Comparison of ENCODE assay signal across 8 cellular contexts in the genomic region with DNA sequence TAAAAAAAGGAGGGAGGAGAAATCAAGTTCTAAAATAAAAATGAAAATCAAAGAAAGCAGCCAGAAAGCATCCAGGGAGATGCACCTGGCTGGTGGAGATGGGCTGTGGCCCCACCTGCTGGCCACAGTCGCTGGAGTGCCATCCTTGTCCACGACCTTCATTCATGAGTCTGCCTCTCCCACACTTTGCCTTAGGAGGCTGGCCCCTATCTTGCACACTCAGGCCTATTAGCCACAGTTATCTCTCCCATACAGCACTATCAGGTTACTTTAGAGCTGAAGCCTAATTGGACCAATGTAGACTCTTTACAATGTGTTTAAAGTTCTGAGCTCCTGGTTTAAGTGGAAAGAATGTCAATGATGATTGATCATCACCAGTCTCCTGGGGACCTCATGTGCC.
DNase-seq lines count a peak whose midpoint lies in the region; ATAC-seq and TF ChIP-seq lines count a peak whose summit lies in the region.

No MANE protein-coding gene starts in this region.

- TF ChIP-seq CTCF in GM13976 (IDR thresholded peaks at IDR 0.05; ENCODE audit: borderline replicate concordance, control extremely low read depth, extremely low read depth, insufficient read depth, missing control alignments) (peak; percentile 50), endodermal cell (conservative IDR thresholded peaks at IDR 0.05) (peak; percentile 96), psoas muscle (IDR thresholded peaks at IDR 0.05) (peak; percentile 60)

- H3K4me3 ChIP-seq in endodermal cell (ENCODE audit: low read length), result no peak overlapping the region
- no peak overlapping the region for H3K4me3 ChIP-seq in psoas muscle

- H3K27me3 ChIP-seq in endodermal cell (ENCODE audit: control insufficient read depth, insufficient read depth, low read length, poor library complexity, severe bottlenecking) (no peaks in the 10 kb centered on the region), psoas muscle (ENCODE audit: insufficient read depth in 3 of 3, low read length in 2 of 3) (no peaks in the 10 kb centered on the region)

- ATAC-seq in psoas muscle (peak; percentile 54 to 70 (median 68)), HG02763 (IDR thresholded peaks at IDR 0.05; ENCODE audit: unreplicated experiment) (no peak), HG02759 (IDR thresholded peaks at IDR 0.05; ENCODE audit: unreplicated experiment) (no peak), HG02884 (IDR thresholded peaks at IDR 0.05; ENCODE audit: unreplicated experiment) (no peak)

- DNase-seq in ACHN (peak; percentile 28), GM13976 (ENCODE audit: low spot score) (peak; percentile 7), NCI-H774 (lab: John Stamatoyannopoulos, UW) (peak; percentile 42), endodermal cell (peak; percentile 88), psoas muscle (peak; percentile 30 to 60)

- H3K36me3 Mint-ChIP-seq in endodermal cell (ENCODE audit: low read depth), result no peaks in the 10 kb centered on the region

- H3K36me3 ChIP-seq in endodermal cell (ENCODE audit: control insufficient read depth, insufficient read depth, low read length), result no peaks in the 10 kb centered on the region
- no peaks in the 10 kb centered on the region for H3K36me3 ChIP-seq in psoas muscle (ENCODE audit: insufficient read depth in 1 of 2, low read depth in 1 of 2)

- intact Hi-C loops in psoas muscle (cut with DNase I), result loop anchor here in 1 of 2 donors (5.0 to 10.0 kb wide), 2 partner anchors 216 to 456 kb away; no protein-coding TSS in a partner anchor

- in situ Hi-C loops in ACHN (cut with HindIII; ENCODE audit: low pct_ligation_motif_present, low pct_unique_long_range_greater_than_20kb, low sequenced_read_pairs) (no loop called here), GM13976 (cut with MboI; ENCODE audit: low sequenced_read_pairs, unreplicated experiment) (no loop called here)

- H3K27ac Mint-ChIP-seq in endodermal cell, result no peak overlapping the region

- H3K27me3 Mint-ChIP-seq in endodermal cell (ENCODE audit: insufficient read depth), result no peaks in the 10 kb centered on the region

- H3K27ac ChIP-seq in endodermal cell (ENCODE audit: low read depth, low read length), result no peak overlapping the region
- no peak overlapping the region for H3K27ac ChIP-seq in psoas muscle

- H3K9me3 Mint-ChIP-seq in endodermal cell, result peaks cover 7% of the 10 kb centered on the region

- H3K4me3 Mint-ChIP-seq in endodermal cell, result no peak overlapping the region

- WGBS in endodermal cell (ENCODE audit: insufficient coverage in 1 of 2, insufficient read length in 1 of 2), 2 experiments, result 0 to 7% methylated on average over 2 of the region's 2 CpGs
- 3 to 5% (median 4%) methylated on average over 2 of the region's 2 CpGs for WGBS in psoas muscle, 3 donors

- no peaks in the 10 kb centered on the region for H3K4me1 ChIP-seq in endodermal cell (ENCODE audit: control insufficient read depth, insufficient read depth, low read length)
- H3K4me1 ChIP-seq in psoas muscle, result peaks cover 13% of the 10 kb centered on the region

- peaks cover 6% of the 10 kb centered on the region for H3K4me1 Mint-ChIP-seq in endodermal cell

- H3K9ac ChIP-seq in endodermal cell (ENCODE audit: extremely low read depth, low read length, poor library complexity, severe bottlenecking), result no peak overlapping the region

- peaks cover 4% of the 10 kb centered on the region for H3K9me3 ChIP-seq in endodermal cell (ENCODE audit: control insufficient read depth, low read length)
- H3K9me3 ChIP-seq in psoas muscle, result peaks cover 5% of the 10 kb centered on the region

Comparison
In these comparisons a context has a peak if more than half of its experiments do, and no peak if none do; other contexts are left out.
1. DNase-seq: peak in every context shown above with its lines; median percentile 88 in endodermal cell; 45 in psoas muscle; 42 in NCI-H774; 28 in ACHN; 7 in GM13976.
2. ATAC-seq: peak in psoas muscle (4 of 4); none in HG02763 (single experiment), HG02759 (single experiment) and HG02884 (single experiment).
3. Peak in every context shown above with its lines, with median percentiles within 50 percentile points of each other: CTCF ChIP-seq.